Comparison of ENCODE assay signal across 8 cellular contexts in genomic region chr6:158715330-158716311, GRCh38.
DNase-seq lines count a peak whose midpoint lies in the region; ATAC-seq, FAIRE-seq and TF ChIP-seq lines count a peak whose summit lies in the region.

No MANE protein-coding gene starts in this region.

- CTCF ChIA-PET in CD8-positive, alpha-beta memory T cell (lab: Charles Lee) = interaction anchor here (0.8 to 1.6 kb wide), 5 partner anchors 9 to 494 kb away, joined by 3 to 7 read pairs (median 4); no protein-coding TSS in a partner anchor

- ATAC-seq in GM21381 (IDR thresholded peaks at IDR 0.05; ENCODE audit: unreplicated experiment) (peak; percentile 51), HG03521 (IDR thresholded peaks at IDR 0.05; ENCODE audit: unreplicated experiment) (peak; percentile 36)

- no peak for TF ChIP-seq CTCF in D721Med (IDR thresholded peaks at IDR 0.05; ENCODE audit: insufficient read depth, missing control alignments)

- no peaks in the 10 kb centered on the region for H3K9me3 Mint-ChIP-seq in CD8-positive, alpha-beta memory T cell

- H3K27me3 ChIP-seq in CD8-positive, alpha-beta memory T cell (ENCODE audit: insufficient read depth, low read length, poor library complexity, severe bottlenecking) = no peaks in the 10 kb centered on the region

- no peak for FAIRE-seq in D721Med (lab: Jason Lieb, UNC)

- no peak for DNase-seq in CD8-positive, alpha-beta memory T cell
- DNase-seq in globus pallidus (ENCODE audit: low spot score) = peak; percentile 41
- DNase-seq in NCI-H146 (lab: John Stamatoyannopoulos, UW) = no peak
- DNase-seq in NCI-H2081 (lab: John Stamatoyannopoulos, UW) = no peak
- DNase-seq in D721Med (ENCODE audit: insufficient read length, low spot score) = no peak
- DNase-seq in NCI-H1417 (lab: John Stamatoyannopoulos, UW) = no peak

- peaks cover 47% of the 10 kb centered on the region for H3K4me1 ChIP-seq in CD8-positive, alpha-beta memory T cell (ENCODE audit: insufficient read depth, low read length)

- peak overlapping the region; percentile 17 for H3K4me3 ChIP-seq in CD8-positive, alpha-beta memory T cell (ENCODE audit: low read length)

- H3K4me1 Mint-ChIP-seq in CD8-positive, alpha-beta memory T cell = peaks cover 57 to 77% (median 67%) of the 10 kb centered on the region in 3 donors

- no peaks in the 10 kb centered on the region for H3K9me3 ChIP-seq in CD8-positive, alpha-beta memory T cell (ENCODE audit: low read length)

- peak overlapping the region in 4 of 7 donors; percentile 16 to 70 (median 66) for H3K4me3 Mint-ChIP-seq in CD8-positive, alpha-beta memory T cell

- POLR2A ChIA-PET in CD8-positive, alpha-beta memory T cell (lab: Charles Lee) = no interaction called here

- peaks cover 5 to 68% (median 13%) of the 10 kb centered on the region in 3 donors for H3K36me3 Mint-ChIP-seq in CD8-positive, alpha-beta memory T cell

- peak overlapping the region; percentile 18 for H3K27ac ChIP-seq in CD8-positive, alpha-beta memory T cell (ENCODE audit: low read depth, low read length)

- H3K36me3 ChIP-seq in CD8-positive, alpha-beta memory T cell (ENCODE audit: insufficient read depth, low read length) = peaks cover 9% of the 10 kb centered on the region

- peaks cover 0 to 2% of the 10 kb centered on the region in 2 donors for H3K27me3 Mint-ChIP-seq in CD8-positive, alpha-beta memory T cell

- peak overlapping the region; percentile 74 to 97 (median 90) for H3K27ac Mint-ChIP-seq in CD8-positive, alpha-beta memory T cell
